20 cellular contexts compared by ENCODE assay signal in the genomic region with DNA sequence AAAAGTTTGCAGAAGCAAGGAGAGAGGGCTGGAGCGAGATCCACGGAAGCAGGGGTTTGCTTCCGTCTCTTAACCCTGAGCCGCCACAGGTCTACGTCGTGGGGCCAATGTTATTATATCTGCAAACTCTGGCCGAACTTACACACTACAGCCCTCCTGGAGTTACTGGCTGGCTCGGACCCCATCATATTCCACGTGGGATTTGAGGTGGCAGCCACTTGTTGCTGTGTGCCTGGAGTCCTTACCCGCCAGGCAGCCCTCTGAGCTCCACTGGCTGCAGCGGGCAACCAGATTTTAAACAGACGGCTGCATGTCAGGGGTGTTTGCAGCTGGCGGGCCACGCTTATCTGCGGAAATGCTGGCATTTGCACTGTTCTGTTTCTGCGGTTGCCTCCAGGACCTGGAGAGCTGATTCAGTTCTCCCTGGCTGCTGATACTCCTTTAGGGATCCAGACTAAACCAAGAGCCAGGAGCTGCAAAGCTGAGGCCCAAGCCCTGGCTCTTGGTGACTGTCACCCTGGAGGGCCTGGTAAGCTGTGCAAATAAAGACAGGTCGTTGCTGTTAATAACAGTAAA.
"Had no signal": no experiment of that assay in that cellular context is flagged by ENCODE, and none has a peak within 500 bp of the region (broad histone marks: within the 10 kb centered on the region; RNA-seq: fewer than 3 reads in every experiment).

No MANE protein-coding gene starts in this region.

- H3K9me3 Mint-ChIP-seq: activated CD8-positive, alpha-beta T cell treated with anti-CD3 and anti-CD28 coated beads for 36 hours; activated naive CD8-positive, alpha-beta T cell treated with anti-CD3 and anti-CD28 coated beads for 36 hours; activated T-cell treated with anti-CD3 and anti-CD28 coated beads, Interleukin-2, amount 50 U/mL, for 72 hours had no signal

- H3K4me1 ChIP-seq: parathyroid adenoma had no signal

- ATAC-seq: activated CD8-positive, alpha-beta T cell treated with anti-CD3 and anti-CD28 coated beads for 36 hours; activated T-cell treated with anti-CD3 and anti-CD28 coated beads, Interleukin-2, amount 50 U/mL, for 72 hours; WTC11 had no signal

- H3K27me3 Mint-ChIP-seq: activated CD8-positive, alpha-beta T cell treated with anti-CD3 and anti-CD28 coated beads for 36 hours; activated naive CD8-positive, alpha-beta T cell treated with anti-CD3 and anti-CD28 coated beads for 36 hours had no signal

- H3K4me3 Mint-ChIP-seq: activated CD8-positive, alpha-beta T cell treated with anti-CD3 and anti-CD28 coated beads for 36 hours; activated naive CD8-positive, alpha-beta T cell treated with anti-CD3 and anti-CD28 coated beads for 36 hours; activated T-cell treated with anti-CD3 and anti-CD28 coated beads, Interleukin-2, amount 50 U/mL, for 72 hours had no signal

- H3K4me3 ChIP-seq: lung, transverse colon had no signal

- H3K9ac ChIP-seq: parathyroid adenoma had no signal

- H2AFZ ChIP-seq: parathyroid adenoma had no signal

- H3K27ac ChIP-seq: brain microvascular endothelial cell, parathyroid adenoma, transverse colon had no signal

- H3K27me3 ChIP-seq: brain microvascular endothelial cell, transverse colon had no signal

- H3K9me3 ChIP-seq: transverse colon had no signal

- H3K79me2 ChIP-seq: parathyroid adenoma had no signal

- FAIRE-seq: small intestine had no signal

- H3K27ac Mint-ChIP-seq: activated CD8-positive, alpha-beta T cell treated with anti-CD3 and anti-CD28 coated beads for 36 hours; activated naive CD8-positive, alpha-beta T cell treated with anti-CD3 and anti-CD28 coated beads for 36 hours; activated T-cell treated with anti-CD3 and anti-CD28 coated beads, Interleukin-2, amount 50 U/mL, for 72 hours had no signal

- DNase-seq: activated CD4-positive, alpha-beta T cell treated with anti-CD3 and anti-CD28 coated beads for 48 hours; activated CD8-positive, alpha-beta memory T cell treated with anti-CD3 and anti-CD28 coated beads, Interleukin-2, amount 50 U/mL, for 48 hours; activated CD8-positive, alpha-beta T cell treated with anti-CD3 and anti-CD28 coated beads for 36 hours; activated gamma-delta T cell treated with Interleukin-2 at 50 U/mL for 16 hours; activated naive CD8-positive, alpha-beta T cell treated with anti-CD3 and anti-CD28 coated beads for 36 hours; activated T-cell treated with anti-CD3 and anti-CD28 coated beads, Interleukin-2, amount 50 U/mL, for 72 hours; brain microvascular endothelial cell; dermis blood vessel endothelial cell; foreskin fibroblast; glutamatergic neuron; kidney glomerular epithelial cell; midbrain; small intestine; stimulated activated CD4-positive, alpha-beta T cell treated with anti-CD3 and anti-CD28 coated beads, Interleukin-4, amount 100 ng/mL, for 24 hours; stimulated activated CD8-positive, alpha-beta memory T cell treated with anti-CD3 and anti-CD28 coated beads, Interleukin-4, amount 100 ng/mL, for 48 hours; stimulated activated naive CD4-positive, alpha-beta T cell treated with Interleukin-2 at 50 U/mL for 16 hours; transverse colon had no signal

- H3K36me3 ChIP-seq: brain microvascular endothelial cell, transverse colon had no signal
